In genomic region chr1:7580923-7581753, GRCh38 we compare ENCODE assay signal across 18 cellular contexts.
DNase-seq lines count a peak whose midpoint lies in the region; ATAC-seq and TF ChIP-seq lines count a peak whose summit lies in the region.
"Had no signal": no experiment of that assay in that cellular context is flagged by ENCODE, and none has a peak within 500 bp of the region (broad histone marks: within the 10 kb centered on the region; RNA-seq: fewer than 3 reads in every experiment).

No MANE protein-coding gene starts in this region.

- TF ChIP-seq POLR2A in spleen (IDR thresholded peaks at IDR 0.05) (no peak), thyroid gland (IDR thresholded peaks at IDR 0.05) (no peak)

- no peaks in the 10 kb centered on the region for H3K9me3 ChIP-seq in spleen
- no peaks in the 10 kb centered on the region for H3K9me3 ChIP-seq in thyroid gland
- H3K9me3 ChIP-seq: A549, ascending aorta had no signal

- H3K36me3 ChIP-seq in spleen (no peaks in the 10 kb centered on the region), thyroid gland (no peaks in the 10 kb centered on the region)
- H3K36me3 ChIP-seq: ascending aorta, neural progenitor cell had no signal

- in situ Hi-C loops in ACHN (cut with HindIII; ENCODE audit: low pct_ligation_motif_present, low pct_unique_long_range_greater_than_20kb, low sequenced_read_pairs) = no loop called here

- WGBS in spleen, 5 donors = 77 to 87% (median 84%) methylated on average over 18 of the region's 18 CpGs
- 65 to 76% methylated on average over 17 to 18 of the region's 18 CpGs for WGBS in thyroid gland, 2 donors

- intact Hi-C loops in spleen (cut with DNase I; ENCODE audit: low total_unique reads) = no loop called here
- intact Hi-C loops in thyroid gland (cut with DNase I) = no loop called here

- no peak for ATAC-seq in HG03135 (IDR thresholded peaks at IDR 0.05; ENCODE audit: unreplicated experiment)
- ATAC-seq: A549; activated T-cell treated with anti-CD3 and anti-CD28 coated beads, Interleukin-2, amount 50 U/mL, for 4 hours had no signal

- DNase-seq in NCI-H748 (lab: John Stamatoyannopoulos, UW; ENCODE audit: unreplicated experiment) = peak; percentile 50
- no peak for DNase-seq in NCI-H748 treated with DMSO at 0.1 percent for 48 hours (lab: John Stamatoyannopoulos, UW)
- peak; percentile 93 for DNase-seq in NCI-H1436 treated with DMSO at 0.1 percent for 48 hours (lab: John Stamatoyannopoulos, UW)
- DNase-seq in fibroblast of pulmonary artery (ENCODE audit: low read depth) = peak; percentile 25
- peak; percentile 58 for DNase-seq in spleen
- DNase-seq in ACHN = no peak
- DNase-seq in thyroid gland = no peak
- DNase-seq: activated CD4-positive, alpha-beta T cell treated with anti-CD3 and anti-CD28 coated beads for 48 hours; DMS53; effector CD4-positive, alpha-beta T cell; glutamatergic neuron; PC-9; trophoblast cell had no signal

- no peak for TF ChIP-seq CTCF in fibroblast of pulmonary artery (IDR thresholded peaks at IDR 0.05; ENCODE audit: low read length, missing control alignments)
- TF ChIP-seq CTCF in spleen (IDR thresholded peaks at IDR 0.05 in 8 of 11, conservative IDR thresholded peaks at IDR 0.05 in 3 of 11) = no peak
- TF ChIP-seq CTCF in thyroid gland (IDR thresholded peaks at IDR 0.05) = no peak

- peaks cover 0 to 21% (median 0%) of the 10 kb centered on the region in 7 donors for H3K27me3 ChIP-seq in spleen (replicated peaks in 1 of 7)
- no peaks in the 10 kb centered on the region for H3K27me3 ChIP-seq in thyroid gland
- H3K27me3 ChIP-seq: ascending aorta, neural progenitor cell had no signal

- no peak overlapping the region for H3K4me3 ChIP-seq in fibroblast of pulmonary artery (replicated peaks; ENCODE audit: low read depth, low read length)
- no peak overlapping the region for H3K4me3 ChIP-seq in spleen
- H3K4me3 ChIP-seq in thyroid gland (replicated peaks in 1 of 3) = no peak overlapping the region
- H3K4me3 ChIP-seq: A549, ascending aorta, neural progenitor cell, PC-9 had no signal

- H3K27ac ChIP-seq in spleen (no peak overlapping the region), thyroid gland (no peak overlapping the region)
- H3K27ac ChIP-seq: A549, ascending aorta, neural progenitor cell, PC-9 had no signal

- H3K4me1 ChIP-seq in spleen = peaks cover 0 to 3% (median 0%) of the 10 kb centered on the region in 6 donors
- H3K4me1 ChIP-seq in thyroid gland = no peaks in the 10 kb centered on the region
- H3K4me1 ChIP-seq: A549, ascending aorta, neural progenitor cell had no signal

Comparison
In these comparisons a context has a peak if more than half of its experiments do, and no peak if none do; other contexts are left out.
1. DNase-seq: peak in NCI-H748 (single experiment), NCI-H1436 treated with DMSO at 0.1 percent for 48 hours (single experiment), fibroblast of pulmonary artery (single experiment) and spleen (single experiment); none in NCI-H748 treated with DMSO at 0.1 percent for 48 hours (single experiment), ACHN (single experiment) and thyroid gland (0 of 2).